Comparison of ENCODE assay signal across 8 cellular contexts in the genomic region with DNA sequence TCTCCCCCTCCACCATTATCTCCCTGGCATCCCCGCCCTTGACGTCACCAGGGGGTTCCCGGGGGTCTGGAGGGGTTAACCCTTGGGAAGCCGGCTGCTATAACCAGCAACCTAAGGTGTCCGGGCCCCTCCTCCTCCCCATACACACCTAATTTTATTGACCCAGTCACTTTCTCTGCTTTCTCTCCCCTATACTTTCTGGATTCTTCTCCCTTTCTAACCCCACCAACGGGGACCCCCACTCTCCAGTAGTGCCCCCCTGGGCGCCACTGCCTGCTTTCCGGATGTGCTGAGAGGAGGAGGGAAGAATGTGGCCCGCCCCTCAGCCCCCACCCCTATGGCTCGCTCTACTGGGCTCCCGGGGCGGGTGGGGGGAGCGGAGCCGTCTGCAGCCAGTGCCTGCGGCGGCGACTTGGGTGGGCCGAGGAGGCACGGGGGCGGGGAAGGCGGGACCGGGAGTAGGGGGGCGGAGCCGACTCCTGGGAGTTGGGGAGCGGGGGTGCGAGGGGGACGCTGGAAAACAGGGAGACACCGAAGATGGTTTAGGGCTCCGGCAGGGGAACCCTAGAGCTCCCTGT. TPM values are rescaled to one million over a fixed set of nuclear protein-coding genes. Genes with fewer than 3 reads are reported as not detected.
DNase-seq lines count a peak whose midpoint lies in the region; ATAC-seq and TF ChIP-seq lines count a peak whose summit lies in the region.

No MANE protein-coding gene starts in this region.

- no peaks in the 10 kb centered on the region for H3K9me2 ChIP-seq in hepatocyte (replicated peaks; ENCODE audit: insufficient read depth)

- H3K4me3 Mint-ChIP-seq in activated naive CD8-positive, alpha-beta T cell treated with anti-CD3 and anti-CD28 coated beads for 36 hours = peak overlapping the region; percentile 85

- in situ Hi-C loops in G401 (cut with HindIII; ENCODE audit: low sequenced_read_pairs) = no loop called here

- H3K4me1 Mint-ChIP-seq in activated naive CD8-positive, alpha-beta T cell treated with anti-CD3 and anti-CD28 coated beads for 36 hours = peaks cover 56% of the 10 kb centered on the region

- H3K9me3 ChIP-seq in hepatocyte (ENCODE audit: low read depth) = no peaks in the 10 kb centered on the region

- peak overlapping the region; percentile 86 for H3K4me2 ChIP-seq in hepatocyte

- H4K20me1 ChIP-seq in hepatocyte (ENCODE audit: insufficient read depth, poor library complexity, severe bottlenecking) = no peaks in the 10 kb centered on the region

- H3K36me3 Mint-ChIP-seq in activated naive CD8-positive, alpha-beta T cell treated with anti-CD3 and anti-CD28 coated beads for 36 hours = no peaks in the 10 kb centered on the region

- peak overlapping the region; percentile 69 for H2AFZ ChIP-seq in hepatocyte

- TF ChIP-seq CTCF in hepatocyte (IDR thresholded peaks at IDR 0.05; ENCODE audit: poor library complexity) (no peak), retinal pigment epithelial cell (conservative IDR thresholded peaks at IDR 0.05; ENCODE audit: low read depth, low read length) (no peak)

- no peaks in the 10 kb centered on the region for H3K27me3 ChIP-seq in hepatocyte

- H3K36me3 ChIP-seq in hepatocyte (replicated peaks; ENCODE audit: insufficient read depth, low read depth) = no peaks in the 10 kb centered on the region

- peak overlapping the region; percentile 41 for H3K4me3 ChIP-seq in hepatocyte
- peak overlapping the region; percentile 55 for H3K4me3 ChIP-seq in retinal pigment epithelial cell (ENCODE audit: low read length)

- peaks cover 5% of the 10 kb centered on the region for H3K27me3 Mint-ChIP-seq in activated naive CD8-positive, alpha-beta T cell treated with anti-CD3 and anti-CD28 coated beads for 36 hours

- H3K27ac Mint-ChIP-seq in activated naive CD8-positive, alpha-beta T cell treated with anti-CD3 and anti-CD28 coated beads for 36 hours = no peak overlapping the region

- DNase-seq in G401 (ENCODE audit: low spot score) = peak; percentile 53
- peak; percentile 61 for DNase-seq in NAMALWA (ENCODE audit: low spot score)
- peak; percentile 57 for DNase-seq in activated naive CD8-positive, alpha-beta T cell treated with anti-CD3 and anti-CD28 coated beads for 36 hours
- peak; percentile 89 for DNase-seq in hepatocyte (ENCODE audit: low spot score)
- DNase-seq in retinal pigment epithelial cell (ENCODE audit: low read depth) = no peak
- no peak for DNase-seq in kidney tubule cell (ENCODE audit: low spot score)
- DNase-seq in NCI-H1694 (lab: John Stamatoyannopoulos, UW) = no peak

- no peak for ATAC-seq in HG03095 (IDR thresholded peaks at IDR 0.05; ENCODE audit: unreplicated experiment)

- H3K27ac ChIP-seq in hepatocyte = peak overlapping the region; percentile 90

- no peaks in the 10 kb centered on the region for H3K79me2 ChIP-seq in hepatocyte

- peaks cover 6% of the 10 kb centered on the region for H3K4me1 ChIP-seq in hepatocyte (ENCODE audit: insufficient read depth)

- no peaks in the 10 kb centered on the region for H3K9me3 Mint-ChIP-seq in activated naive CD8-positive, alpha-beta T cell treated with anti-CD3 and anti-CD28 coated beads for 36 hours

- 0% methylated on average over 14 of the region's 29 CpGs for WGBS in hepatocyte (ENCODE audit: low lambda C conversion rate, missing lambda C conversion rate)

RNA-seq across cellular contexts. Expression of a gene that starts 1.8 kb away (rescaled TPM):
- 4.7 and 6.4 TPM in 2 replicates for total RNA-seq in G401 (2014; rRNA removed; shearing (Covaris generic))
- under 1 TPM; 0.56 to 0.62 TPM for total RNA-seq in activated naive CD8-positive, alpha-beta T cell treated with anti-CD3 and anti-CD28 coated beads for 36 hours
- total RNA-seq in hepatocyte = 5.9 and 7.6 TPM in 2 replicates
- polyA plus RNA-seq in hepatocyte = 5.1 and 6.0 TPM in 2 replicates

RNA-seq across cellular contexts. Expression of a gene that starts 6.3 kb away (rescaled TPM):
- 0.43 and 0.78 TPM in 2 replicates for total RNA-seq in G401 (2014; rRNA removed; shearing (Covaris generic))
- 1 to 10 TPM; 1.2 to 1.7 TPM for total RNA-seq in activated naive CD8-positive, alpha-beta T cell treated with anti-CD3 and anti-CD28 coated beads for 36 hours
- 44.2 and 45.9 TPM in 2 replicates for total RNA-seq in hepatocyte
- 6.1 and 15.1 TPM in 2 replicates for polyA plus RNA-seq in hepatocyte

RNA-seq across cellular contexts. Expression of a gene that starts 18.3 kb away (rescaled TPM):
- 0.18 TPM in 1 of 2 replicates, not detected in the other for total RNA-seq in G401 (2014; rRNA removed; shearing (Covaris generic))
- 100 to 1,000 TPM; 154 to 162 TPM for total RNA-seq in activated naive CD8-positive, alpha-beta T cell treated with anti-CD3 and anti-CD28 coated beads for 36 hours
- total RNA-seq in hepatocyte = 0.44 and 2.0 TPM in 2 replicates
- 2.2 and 3.6 TPM in 2 replicates for polyA plus RNA-seq in hepatocyte

RNA-seq across cellular contexts. Expression of a gene that starts 26.5 kb away (rescaled TPM):
- total RNA-seq in G401 (2014; rRNA removed; shearing (Covaris generic)) = 220 and 246 TPM in 2 replicates
- 100 to 1,000 TPM; 423 to 460 TPM for total RNA-seq in activated naive CD8-positive, alpha-beta T cell treated with anti-CD3 and anti-CD28 coated beads for 36 hours
- total RNA-seq in hepatocyte = 117 and 124 TPM in 2 replicates
- 147 and 158 TPM in 2 replicates for polyA plus RNA-seq in hepatocyte

RNA-seq across cellular contexts. Expression of a gene that starts 26.8 kb away (rescaled TPM):
- not detected in 2 replicates for total RNA-seq in G401 (2014; rRNA removed; shearing (Covaris generic))
- not detected for total RNA-seq in activated naive CD8-positive, alpha-beta T cell treated with anti-CD3 and anti-CD28 coated beads for 36 hours
- 1.3 and 1.8 TPM in 2 replicates for total RNA-seq in hepatocyte
- 1.5 and 3.4 TPM in 2 replicates for polyA plus RNA-seq in hepatocyte

Comparison
In these comparisons a context has a peak if more than half of its experiments do, and no peak if none do; other contexts are left out.
1. DNase-seq: peak in G401 (single experiment), NAMALWA (single experiment), activated naive CD8-positive, alpha-beta T cell treated with anti-CD3 and anti-CD28 coated beads for 36 hours (single experiment) and hepatocyte (single experiment); none in retinal pigment epithelial cell (single experiment), kidney tubule cell (single experiment) and NCI-H1694 (single experiment).
2. RNA of a gene that starts 6.3 kb away (total RNA-seq): 44.2 to 45.9 TPM in hepatocyte; 1.2 to 1.7 TPM in activated naive CD8-positive, alpha-beta T cell treated with anti-CD3 and anti-CD28 coated beads for 36 hours and 0.43 to 0.78 TPM in G401; every median in the first group is over 10 times any median in the second.
3. RNA of a gene that starts 18.3 kb away (total RNA-seq): 154 to 162 TPM in activated naive CD8-positive, alpha-beta T cell treated with anti-CD3 and anti-CD28 coated beads for 36 hours; 0.44 to 2.0 TPM in hepatocyte and 0.18 TPM in G401; every median in the first group is over 10 times any median in the second.